In genomic region chr17:9132944-9133610, GRCh38 we compare ENCODE assay signal across 32 cellular contexts.
"Had no signal": no experiment of that assay in that cellular context is flagged by ENCODE, and none has a peak within 500 bp of the region (broad histone marks: within the 10 kb centered on the region; RNA-seq: fewer than 3 reads in every experiment).

No MANE protein-coding gene starts in this region.

- H3K36me3 ChIP-seq: adrenal gland, cardiac muscle cell, gastroesophageal sphincter, uterus had no signal

- H3K4me3 Mint-ChIP-seq: activated CD4-positive, alpha-beta T cell treated with anti-CD3 and anti-CD28 coated beads for 36 hours; activated CD8-positive, alpha-beta memory T cell treated with anti-CD3 and anti-CD28 coated beads, Interleukin-2, amount 10 ng/mL, durations not matched to agents 7 days and 5 days; activated CD8-positive, alpha-beta T cell treated with anti-CD3 and anti-CD28 coated beads, Interleukin-2, amount 10 ng/mL, durations not matched to agents 7 days and 5 days; activated naive CD8-positive, alpha-beta T cell; memory B cell; naive thymus-derived CD4-positive, alpha-beta T cell; neural crest cell; stimulated activated effector memory CD8-positive, alpha-beta T cell treated with anti-CD3 and anti-CD28 coated beads, Interleukin-12 subunit alpha, Interleukin-12 subunit beta, amount 100 ng/mL, for 72 hours; stimulated activated naive CD8-positive, alpha-beta T cell treated with anti-CD3 and anti-CD28 coated beads, Interleukin-15, Interleukin-2, amounts not matched to agents 100 ng/mL and 50 ng/mL, for 24 hours; type B pancreatic cell had no signal

- H3K4me3 ChIP-seq: adrenal gland, body of pancreas, cardiac muscle cell, coronary artery, dorsolateral prefrontal cortex, gastroesophageal sphincter, hepatocyte, skin epidermis, uterus had no signal

- H3K27ac ChIP-seq: adrenal gland, body of pancreas, cardiac muscle cell, coronary artery, dorsolateral prefrontal cortex, gastroesophageal sphincter, hepatocyte, skin epidermis, uterus had no signal

- H3K9me3 Mint-ChIP-seq: memory B cell; naive thymus-derived CD4-positive, alpha-beta T cell; neural crest cell; stimulated activated effector memory CD8-positive, alpha-beta T cell treated with anti-CD3 and anti-CD28 coated beads, Interleukin-12 subunit alpha, Interleukin-12 subunit beta, amount 100 ng/mL, for 72 hours; stimulated activated naive CD8-positive, alpha-beta T cell treated with anti-CD3 and anti-CD28 coated beads, Interleukin-15, Interleukin-2, amounts not matched to agents 100 ng/mL and 50 ng/mL, for 24 hours; type B pancreatic cell had no signal

- H3K27ac Mint-ChIP-seq: activated CD4-positive, alpha-beta T cell treated with anti-CD3 and anti-CD28 coated beads for 36 hours; activated CD8-positive, alpha-beta memory T cell treated with anti-CD3 and anti-CD28 coated beads, Interleukin-2, amount 10 ng/mL, durations not matched to agents 7 days and 5 days; activated CD8-positive, alpha-beta T cell treated with anti-CD3 and anti-CD28 coated beads, Interleukin-2, amount 10 ng/mL, durations not matched to agents 7 days and 5 days; activated naive CD8-positive, alpha-beta T cell; memory B cell; naive thymus-derived CD4-positive, alpha-beta T cell; stimulated activated effector memory CD8-positive, alpha-beta T cell treated with anti-CD3 and anti-CD28 coated beads, Interleukin-12 subunit alpha, Interleukin-12 subunit beta, amount 100 ng/mL, for 72 hours; stimulated activated naive CD8-positive, alpha-beta T cell treated with anti-CD3 and anti-CD28 coated beads, Interleukin-15, Interleukin-2, amounts not matched to agents 100 ng/mL and 50 ng/mL, for 24 hours; type B pancreatic cell had no signal

- H3K9me3 ChIP-seq: adrenal gland, body of pancreas, gastroesophageal sphincter, uterus had no signal

- H3K36me3 Mint-ChIP-seq: activated CD8-positive, alpha-beta memory T cell treated with anti-CD3 and anti-CD28 coated beads, Interleukin-2, amount 10 ng/mL, durations not matched to agents 7 days and 5 days; activated naive CD8-positive, alpha-beta T cell; memory B cell; naive thymus-derived CD4-positive, alpha-beta T cell; stimulated activated effector memory CD8-positive, alpha-beta T cell treated with anti-CD3 and anti-CD28 coated beads, Interleukin-12 subunit alpha, Interleukin-12 subunit beta, amount 100 ng/mL, for 72 hours; type B pancreatic cell had no signal

- H3K27me3 Mint-ChIP-seq: activated CD8-positive, alpha-beta memory T cell treated with anti-CD3 and anti-CD28 coated beads, Interleukin-2, amount 10 ng/mL, durations not matched to agents 7 days and 5 days; activated naive CD8-positive, alpha-beta T cell; stimulated activated naive CD8-positive, alpha-beta T cell treated with anti-CD3 and anti-CD28 coated beads, Interleukin-15, Interleukin-2, amounts not matched to agents 100 ng/mL and 50 ng/mL, for 24 hours had no signal

- H3K4me1 Mint-ChIP-seq: activated CD4-positive, alpha-beta T cell treated with anti-CD3 and anti-CD28 coated beads for 36 hours; activated CD8-positive, alpha-beta memory T cell treated with anti-CD3 and anti-CD28 coated beads, Interleukin-2, amount 10 ng/mL, durations not matched to agents 7 days and 5 days; memory B cell; stimulated activated effector memory CD8-positive, alpha-beta T cell treated with anti-CD3 and anti-CD28 coated beads, Interleukin-12 subunit alpha, Interleukin-12 subunit beta, amount 100 ng/mL, for 72 hours had no signal

- ATAC-seq: activated CD4-positive, alpha-beta T cell treated with anti-CD3 and anti-CD28 coated beads for 36 hours; activated CD8-positive, alpha-beta memory T cell treated with anti-CD3 and anti-CD28 coated beads, Interleukin-2, amount 10 ng/mL, durations not matched to agents 7 days and 5 days; activated CD8-positive, alpha-beta T cell treated with anti-CD3 and anti-CD28 coated beads, Interleukin-2, amount 10 ng/mL, durations not matched to agents 7 days and 5 days; body of pancreas; gastroesophageal sphincter; naive thymus-derived CD4-positive, alpha-beta T cell; sciatic nerve; stimulated activated effector memory CD8-positive, alpha-beta T cell treated with anti-CD3 and anti-CD28 coated beads, Interleukin-12 subunit alpha, Interleukin-12 subunit beta, amount 100 ng/mL, for 72 hours had no signal

- H3K27me3 ChIP-seq: adrenal gland, body of pancreas, gastroesophageal sphincter, uterus had no signal

- DNase-seq: activated CD4-positive, alpha-beta T cell treated with anti-CD3 and anti-CD28 coated beads for 36 hours; activated CD4-positive, CD25-positive, alpha-beta regulatory T cell; activated CD8-positive, alpha-beta memory T cell treated with anti-CD3 and anti-CD28 coated beads, Interleukin-2, amount 10 ng/mL, durations not matched to agents 7 days and 5 days; activated CD8-positive, alpha-beta T cell treated with anti-CD3 and anti-CD28 coated beads, Interleukin-2, amount 10 ng/mL, durations not matched to agents 7 days and 5 days; activated naive CD4-positive, alpha-beta T cell; activated T-cell treated with anti-CD3 and anti-CD28 coated beads, Interleukin-2, amount 50 U/mL, for 48 hours; adrenal gland; aorta; body of pancreas; dorsolateral prefrontal cortex; effector memory CD4-positive, alpha-beta T cell; erythroblast; islet precursor cell; midbrain; naive thymus-derived CD4-positive, alpha-beta T cell; occipital lobe; stimulated activated CD4-positive, alpha-beta T cell treated with anti-CD3 and anti-CD28 coated beads, Interleukin-12 subunit alpha, Interleukin-12 subunit beta, amount 100 ng/mL, for 4 hours; stimulated activated CD4-positive, alpha-beta T cell treated with anti-CD3 and anti-CD28 coated beads, Interleukin-4, amount 100 ng/mL, for 24 hours; substantia nigra; uterus had no signal

- H3K4me1 ChIP-seq: adrenal gland, body of pancreas, uterus had no signal
